33 cellular contexts compared by ENCODE assay signal in the genomic region with DNA sequence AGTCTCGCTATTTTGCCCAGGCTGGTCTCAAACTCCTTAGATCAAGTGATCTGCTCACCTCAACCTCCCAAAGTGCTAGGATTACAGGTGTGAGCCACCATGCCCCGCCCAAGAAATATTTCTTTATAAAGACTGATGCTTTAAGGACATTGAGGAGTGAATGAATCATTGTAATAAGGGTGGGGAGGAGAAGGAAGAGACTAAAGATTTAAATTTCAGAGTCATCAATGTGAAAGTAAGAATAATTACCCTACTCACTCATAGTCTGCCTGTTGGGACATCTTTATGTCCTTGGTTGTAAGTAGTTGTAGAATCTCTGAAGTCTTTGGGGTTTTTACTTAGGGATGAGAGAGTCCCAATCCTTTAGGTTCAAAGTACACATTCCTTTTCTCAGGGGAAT. TPM values are rescaled to one million over a fixed set of nuclear protein-coding genes. Genes with fewer than 3 reads are reported as not detected.
DNase-seq lines count a peak whose midpoint lies in the region; ATAC-seq, FAIRE-seq and TF ChIP-seq lines count a peak whose summit lies in the region.
"Had no signal": no experiment of that assay in that cellular context is flagged by ENCODE, and none has a peak within 500 bp of the region (broad histone marks: within the 10 kb centered on the region; RNA-seq: fewer than 3 reads in every experiment).

No MANE protein-coding gene starts in this region.

- H3K27ac ChIP-seq in right lobe of liver: no peak overlapping the region
- H3K27ac ChIP-seq: coronary artery, neutrophil, SK-N-MC, tibial artery had no signal

- no peak for FAIRE-seq in bronchial epithelial cell (lab: Jason Lieb, UNC)
- FAIRE-seq: astrocyte had no signal

- H3K36me3 ChIP-seq in bronchial epithelial cell (ENCODE audit: control insufficient read depth, insufficient read depth, low read length) (no peaks in the 10 kb centered on the region), right lobe of liver (no peaks in the 10 kb centered on the region)
- H3K36me3 ChIP-seq: neutrophil, tibial artery had no signal

- TF ChIP-seq CTCF in bronchial epithelial cell (IDR thresholded peaks at IDR 0.05; ENCODE audit: insufficient read depth, low read length, severe bottlenecking) (no peak), progenitor cell of endocrine pancreas (IDR thresholded peaks at IDR 0.05; ENCODE audit: unreplicated experiment) (no peak), right lobe of liver (IDR thresholded peaks at IDR 0.05) (no peak)

- intact Hi-C loops in right lobe of liver (cut with DNase I): no loop called here

- peaks cover 10% of the 10 kb centered on the region for H3K36me3 Mint-ChIP-seq in activated naive CD4-positive, alpha-beta T cell treated with anti-CD3 and anti-CD28 coated beads, Interleukin-2, amount 50 U/mL, for 24 hours
- peaks cover 8% of the 10 kb centered on the region for H3K36me3 Mint-ChIP-seq in IgD-negative memory B cell
- H3K36me3 Mint-ChIP-seq in progenitor cell of endocrine pancreas (ENCODE audit: insufficient read depth): peaks cover 28% of the 10 kb centered on the region

- peaks cover 0 to 3% (median 0%) of the 10 kb centered on the region in 4 donors for H3K4me1 ChIP-seq in right lobe of liver

- H3K27me3 ChIP-seq in bronchial epithelial cell (ENCODE audit: control insufficient read depth, insufficient read depth, low read length) (no peaks in the 10 kb centered on the region), right lobe of liver (no peaks in the 10 kb centered on the region)
- H3K27me3 ChIP-seq: neutrophil, tibial artery had no signal

- H3K4me3 ChIP-seq in bronchial epithelial cell (ENCODE audit: low read depth, low read length): no peak overlapping the region
- no peak overlapping the region for H3K4me3 ChIP-seq in right lobe of liver
- H3K4me3 ChIP-seq: coronary artery, SK-N-MC, tibial artery had no signal

- 83% methylated on average over 2 of the region's 2 CpGs for WGBS in right lobe of liver (ENCODE audit: insufficient coverage, low coverage, low lambda C conversion rate, missing lambda C conversion rate)

- no peak for TF ChIP-seq POLR2A in right lobe of liver (IDR thresholded peaks at IDR 0.05)

- H3K4me3 Mint-ChIP-seq in activated naive CD4-positive, alpha-beta T cell treated with anti-CD3 and anti-CD28 coated beads, Interleukin-2, amount 50 U/mL, for 24 hours: no peak overlapping the region
- H3K4me3 Mint-ChIP-seq in IgD-negative memory B cell: peak overlapping the region in 1 of 4 donors; percentile 7
- peak overlapping the region; percentile 21 for H3K4me3 Mint-ChIP-seq in progenitor cell of endocrine pancreas (ENCODE audit: low read depth)
- H3K4me3 Mint-ChIP-seq: activated CD4-positive, alpha-beta memory T cell treated with anti-CD3 and anti-CD28 coated beads, Interleukin-2, amount 10 ng/mL, durations not matched to agents 7 days and 5 days; activated naive CD8-positive, alpha-beta T cell; H9; naive B cell had no signal

- no peaks in the 10 kb centered on the region for H3K9me3 ChIP-seq in right lobe of liver
- H3K9me3 ChIP-seq: neutrophil had no signal

- peaks cover 79% of the 10 kb centered on the region for H3K4me1 Mint-ChIP-seq in activated naive CD4-positive, alpha-beta T cell treated with anti-CD3 and anti-CD28 coated beads, Interleukin-2, amount 50 U/mL, for 24 hours
- H3K4me1 Mint-ChIP-seq in IgD-negative memory B cell (peaks cover 27 to 54% (median 45%) of the 10 kb centered on the region in 3 donors), progenitor cell of endocrine pancreas (ENCODE audit: low read depth) (peaks cover 27% of the 10 kb centered on the region)

- H3K9me3 Mint-ChIP-seq in activated naive CD4-positive, alpha-beta T cell treated with anti-CD3 and anti-CD28 coated beads, Interleukin-2, amount 50 U/mL, for 24 hours: peaks cover 7% of the 10 kb centered on the region
- peaks cover 0 to 8% (median 0%) of the 10 kb centered on the region in 3 donors for H3K9me3 Mint-ChIP-seq in IgD-negative memory B cell
- peaks cover 10% of the 10 kb centered on the region for H3K9me3 Mint-ChIP-seq in progenitor cell of endocrine pancreas (ENCODE audit: low read depth)

- ATAC-seq in right lobe of liver: no peak
- ATAC-seq in GM19463 (IDR thresholded peaks at IDR 0.05; ENCODE audit: unreplicated experiment): no peak
- ATAC-seq: left ventricle myocardium superior, right cardiac atrium had no signal

- H3K27me3 Mint-ChIP-seq in activated naive CD4-positive, alpha-beta T cell treated with anti-CD3 and anti-CD28 coated beads, Interleukin-2, amount 50 U/mL, for 24 hours: no peaks in the 10 kb centered on the region
- H3K27me3 Mint-ChIP-seq in IgD-negative memory B cell (no peaks in the 10 kb centered on the region), progenitor cell of endocrine pancreas (no peaks in the 10 kb centered on the region)
- H3K27me3 Mint-ChIP-seq: activated CD4-positive, alpha-beta memory T cell treated with anti-CD3 and anti-CD28 coated beads, Interleukin-2, amount 10 ng/mL, durations not matched to agents 7 days and 5 days; activated naive CD8-positive, alpha-beta T cell; CD4-positive, alpha-beta memory T cell; naive B cell had no signal

- peak overlapping the region; percentile 23 for H3K27ac Mint-ChIP-seq in activated naive CD4-positive, alpha-beta T cell treated with anti-CD3 and anti-CD28 coated beads, Interleukin-2, amount 50 U/mL, for 24 hours
- H3K27ac Mint-ChIP-seq in IgD-negative memory B cell: peak overlapping the region in 2 of 3 donors; percentile 21 to 31
- peak overlapping the region; percentile 62 for H3K27ac Mint-ChIP-seq in progenitor cell of endocrine pancreas
- H3K27ac Mint-ChIP-seq: activated CD4-positive, alpha-beta memory T cell treated with anti-CD3 and anti-CD28 coated beads, Interleukin-2, amount 10 ng/mL, durations not matched to agents 7 days and 5 days; activated naive CD8-positive, alpha-beta T cell; activated T-helper 2 cell treated with anti-CD3 and anti-CD28 coated beads, Interferon-gamma antibody, Interleukin-2, Interleukin-4, amounts not matched to agents 10 μg/mL and 5 μg/mL and 100 μg/mL, durations not matched to agents 14 hours and 24 hours and 36 hours; CD4-positive, alpha-beta memory T cell; H9 had no signal

- no peak for DNase-seq in activated naive CD4-positive, alpha-beta T cell treated with anti-CD3 and anti-CD28 coated beads, Interleukin-2, amount 50 U/mL, for 16 hours
- DNase-seq in bronchial epithelial cell (ENCODE audit: low read depth) (peak; percentile 59), progenitor cell of endocrine pancreas (ENCODE audit: low spot score, unreplicated experiment) (no peak), NCI-H2107 treated with DMSO at 0.1 percent for 48 hours (lab: John Stamatoyannopoulos, UW; ENCODE audit: unreplicated experiment) (no peak), right lobe of liver (no peak)
- DNase-seq: activated CD4-positive, alpha-beta memory T cell treated with anti-CD3 and anti-CD28 coated beads, Interleukin-2, amount 10 ng/mL, durations not matched to agents 7 days and 5 days; caudate nucleus; CD4-positive, alpha-beta memory T cell; effector memory CD4-positive, alpha-beta T cell; foreskin fibroblast; H9; head of caudate nucleus; left ventricle myocardium superior; naive B cell; NCI-H1092 treated with DMSO at 0.1 percent for 48 hours; NCI-H187; NCI-H2171; posterior cingulate gyrus; right cardiac atrium; stimulated activated CD8-positive, alpha-beta memory T cell treated with anti-CD3 and anti-CD28 coated beads, Interleukin-4, amount 100 ng/mL, for 48 hours; tibial artery had no signal

RNA-seq across cellular contexts. Expression of a gene that starts 7.3 kb away (rescaled TPM):
- polyA plus RNA-seq in IgD-negative memory B cell: 43.8 TPM
- 69.8 and 71.1 TPM in 2 replicates for total RNA-seq in bronchial epithelial cell
- total RNA-seq in progenitor cell of endocrine pancreas: 190 and 197 TPM in 2 replicates
- 10 to 100 TPM; 15.3 to 22.2 (median 18.6) TPM for total RNA-seq in right lobe of liver

RNA-seq across cellular contexts. Expression of a gene that starts 10.9 kb away (rescaled TPM):
- not detected for polyA plus RNA-seq in IgD-negative memory B cell
- not detected in 2 replicates for total RNA-seq in bronchial epithelial cell
- total RNA-seq in progenitor cell of endocrine pancreas: not detected in 2 replicates
- not detected for total RNA-seq in right lobe of liver
- total RNA-seq: activated CD4-positive, alpha-beta memory T cell treated with anti-CD3 and anti-CD28 coated beads, Interleukin-2, amount 10 ng/mL, durations not matched to agents 7 days and 5 days; activated T-helper 2 cell treated with anti-CD3 and anti-CD28 coated beads, Interferon-gamma antibody, Interleukin-2, Interleukin-4, amounts not matched to agents 10 μg/mL and 5 μg/mL and 100 μg/mL, durations not matched to agents 14 hours and 24 hours and 36 hours; astrocyte; H9; left ventricle myocardium superior; NCI-H460; right cardiac atrium; T-helper 1 cell treated with Interleukin-12 subunit alpha and Interleukin-12 subunit beta and Interleukin-4 antibody, amounts not matched to agents 30 ng/mL and 1 ng/mL, for 36 hours had no signal
- polyA plus RNA-seq: CD4-positive, alpha-beta memory T cell; esophagus; right cardiac atrium had no signal

RNA-seq across cellular contexts. Expression of a gene that starts 53.9 kb away (rescaled TPM):
- not detected for polyA plus RNA-seq in IgD-negative memory B cell
- not detected in 2 replicates for total RNA-seq in bronchial epithelial cell
- total RNA-seq in progenitor cell of endocrine pancreas: not detected in 2 replicates
- not detected for total RNA-seq in right lobe of liver
- total RNA-seq: activated CD4-positive, alpha-beta memory T cell treated with anti-CD3 and anti-CD28 coated beads, Interleukin-2, amount 10 ng/mL, durations not matched to agents 7 days and 5 days; activated T-helper 2 cell treated with anti-CD3 and anti-CD28 coated beads, Interferon-gamma antibody, Interleukin-2, Interleukin-4, amounts not matched to agents 10 μg/mL and 5 μg/mL and 100 μg/mL, durations not matched to agents 14 hours and 24 hours and 36 hours; astrocyte; CD4-positive, alpha-beta memory T cell; H9; left ventricle myocardium superior; NCI-H460; right cardiac atrium; T-helper 1 cell treated with Interleukin-12 subunit alpha and Interleukin-12 subunit beta and Interleukin-4 antibody, amounts not matched to agents 30 ng/mL and 1 ng/mL, for 36 hours had no signal
- polyA plus RNA-seq: CD4-positive, alpha-beta memory T cell; esophagus; right cardiac atrium had no signal
